ENCODE assay signal across 1 cellular context in the genomic region with DNA sequence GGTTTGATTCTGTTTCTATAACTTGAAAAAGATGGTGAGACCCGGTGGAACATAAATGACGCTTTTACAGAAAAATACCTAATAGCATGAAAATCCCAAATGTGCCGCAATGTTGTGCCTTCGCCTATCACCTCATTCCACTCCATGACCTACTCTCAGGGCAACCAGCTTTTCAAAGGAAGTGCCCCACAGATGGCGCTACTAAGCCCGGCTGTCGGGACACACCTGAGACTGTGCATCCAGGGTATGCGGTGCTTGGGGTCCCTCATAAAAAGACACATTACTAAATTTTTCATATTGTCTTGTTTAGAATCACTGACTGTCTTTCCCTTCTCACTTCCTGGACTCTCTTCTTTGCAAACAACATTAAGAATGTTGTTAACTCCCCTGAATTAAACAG.
TF ChIP-seq lines count a peak whose summit lies in the region.

No MANE protein-coding gene starts in this region.

TF ChIP-seq in H1, 55 proteins besides CTCF, POLR2A, EP300 and RAD21 (continued from another document):
- no peak for TF ChIP-seq HDAC2 (IDR thresholded peaks at IDR 0.05; ENCODE audit: borderline replicate concordance in 1 of 2, low read depth in 2 of 2, low read length in 2 of 2)
- no peak for TF ChIP-seq GTF2F1 (IDR thresholded peaks at IDR 0.05; ENCODE audit: borderline replicate concordance, low read depth, low read length)
- TF ChIP-seq JUN (IDR thresholded peaks at IDR 0.05; ENCODE audit: low read depth, low read length) = no peak
- no peak for TF ChIP-seq BACH1 (IDR thresholded peaks at IDR 0.05; ENCODE audit: low read length)
- no peak for TF ChIP-seq CEBPB (IDR thresholded peaks at IDR 0.05; ENCODE audit: low read depth, low read length)
